14 cellular contexts compared by ENCODE assay signal in the genomic region with DNA sequence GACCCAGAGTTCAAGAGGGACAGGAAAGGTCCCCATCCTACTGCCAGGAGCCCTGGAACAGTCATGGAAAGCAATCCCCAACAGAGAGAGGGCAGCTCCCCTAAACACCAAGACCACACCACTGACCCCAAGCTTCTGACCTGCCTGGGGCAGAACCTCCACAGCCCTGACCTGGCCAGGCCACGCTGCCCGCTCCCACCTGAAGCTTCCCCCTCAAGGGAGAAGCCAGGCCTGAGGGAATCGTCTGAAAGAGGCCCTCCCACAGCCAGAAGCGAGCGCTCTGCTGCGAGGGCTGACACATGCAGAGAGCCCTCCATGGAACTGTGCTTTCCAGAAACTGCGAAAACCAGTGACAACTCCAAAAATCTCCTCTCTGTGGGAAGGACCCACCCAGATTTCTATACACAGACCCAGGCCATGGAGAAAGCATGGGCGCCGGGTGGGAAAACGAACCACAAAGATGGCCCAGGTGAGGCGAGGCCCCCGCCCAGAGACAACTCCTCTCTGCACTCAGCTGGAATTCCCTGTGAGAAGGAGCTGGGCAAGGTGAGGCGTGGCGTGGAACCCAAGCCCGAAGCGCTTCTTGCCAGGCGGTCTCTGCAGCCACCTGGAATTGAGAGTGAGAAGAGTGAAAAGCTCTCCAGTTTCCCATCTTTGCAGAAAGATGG. TPM values are rescaled to one million over a fixed set of nuclear protein-coding genes. Genes with fewer than 3 reads are reported as not detected.
DNase-seq lines count a peak whose midpoint lies in the region; ATAC-seq and TF ChIP-seq lines count a peak whose summit lies in the region.
"Had no signal": no experiment of that assay in that cellular context is flagged by ENCODE, and none has a peak within 500 bp of the region (broad histone marks: within the 10 kb centered on the region; RNA-seq: fewer than 3 reads in every experiment).

No MANE protein-coding gene starts in this region.

- CTCF ChIA-PET in activated CD8-positive, alpha-beta T cell treated with anti-CD3 and anti-CD28 coated beads, Interleukin-2, amount 10 ng/mL, durations not matched to agents 7 days and 5 days (lab: Charles Lee) = interaction anchor here (0.8 to 18.0 kb wide), 7 partner anchors 9 to 1088 kb away, joined by 3 to 441 read pairs (median 3); no protein-coding TSS in a partner anchor

- H3K9me3 ChIP-seq in right cardiac atrium (ENCODE audit: control insufficient read depth, low read length) (no peaks in the 10 kb centered on the region), upper lobe of right lung (no peaks in the 10 kb centered on the region)
- H3K9me3 ChIP-seq: psoas muscle had no signal

- H3K36me3 ChIP-seq in upper lobe of right lung = peaks cover 60% of the 10 kb centered on the region

- H3K27me3 Mint-ChIP-seq in activated CD8-positive, alpha-beta T cell treated with anti-CD3 and anti-CD28 coated beads, Interleukin-2, amount 10 ng/mL, durations not matched to agents 7 days and 5 days (ENCODE audit: low read depth) = no peaks in the 10 kb centered on the region
- no peaks in the 10 kb centered on the region for H3K27me3 Mint-ChIP-seq in memory B cell

- no peak overlapping the region for H3K27ac ChIP-seq in right cardiac atrium (ENCODE audit: low read length)
- H3K27ac ChIP-seq in upper lobe of right lung = peak overlapping the region; percentile 95
- H3K27ac ChIP-seq: BLaER1 treated with 17β-estradiol and CSF1 and Interleukin-3, amounts not matched to agents 10 nM and 100 nM had no signal

- peaks cover 62% of the 10 kb centered on the region for H3K36me3 Mint-ChIP-seq in activated CD8-positive, alpha-beta T cell treated with anti-CD3 and anti-CD28 coated beads, Interleukin-2, amount 10 ng/mL, durations not matched to agents 7 days and 5 days (ENCODE audit: low read depth)
- no peaks in the 10 kb centered on the region for H3K36me3 Mint-ChIP-seq in memory B cell

- intact Hi-C loops in right cardiac atrium (cut with DNase I) (loop anchor here in 2 of 4 donors (2.0 to 5.0 kb wide), 2 partner anchors 42 kb away; no protein-coding TSS in a partner anchor), left cardiac atrium (cut with DNase I) (no loop called here), upper lobe of right lung (cut with DNase I) (no loop called here)

- H3K27ac Mint-ChIP-seq in activated CD8-positive, alpha-beta T cell treated with anti-CD3 and anti-CD28 coated beads, Interleukin-2, amount 10 ng/mL, durations not matched to agents 7 days and 5 days = peak overlapping the region; percentile 99
- peak overlapping the region; percentile 88 for H3K27ac Mint-ChIP-seq in memory B cell

- TF ChIP-seq CTCF in upper lobe of right lung (IDR thresholded peaks at IDR 0.05) = no peak

- H3K9me3 Mint-ChIP-seq in activated CD8-positive, alpha-beta T cell treated with anti-CD3 and anti-CD28 coated beads, Interleukin-2, amount 10 ng/mL, durations not matched to agents 7 days and 5 days (ENCODE audit: insufficient read depth) = no peaks in the 10 kb centered on the region
- H3K9me3 Mint-ChIP-seq in memory B cell = no peaks in the 10 kb centered on the region

- DNase-seq in right cardiac atrium (peak in 2 of 3 donors; percentile 44 to 47), left cardiac atrium (no peak), memory B cell (ENCODE audit: low spot score in 2 of 2) (no peak), upper lobe of right lung (peak; percentile 60), SHP77 (lab: John Stamatoyannopoulos, UW) (no peak), NCI-H524 (lab: John Stamatoyannopoulos, UW) (no peak)
- DNase-seq in activated CD8-positive, alpha-beta T cell treated with anti-CD3 and anti-CD28 coated beads, Interleukin-2, amount 10 ng/mL, durations not matched to agents 7 days and 5 days = no peak
- DNase-seq: IMR-90, NCI-H146, NCI-H510A had no signal

- no peaks in the 10 kb centered on the region for H3K4me1 ChIP-seq in right cardiac atrium (ENCODE audit: control insufficient read depth, insufficient read depth, low read length)
- peaks cover 9% of the 10 kb centered on the region for H3K4me1 ChIP-seq in upper lobe of right lung
- H3K4me1 ChIP-seq: BLaER1 treated with 17β-estradiol and CSF1 and Interleukin-3, amounts not matched to agents 10 nM and 100 nM; psoas muscle had no signal

- 95% methylated on average over 17 of the region's 17 CpGs for WGBS in right cardiac atrium

- ATAC-seq in right cardiac atrium (no peak), left cardiac atrium (no peak), memory B cell (ENCODE audit: low read depth) (no peak), upper lobe of right lung (no peak), HG03095 (IDR thresholded peaks at IDR 0.05; ENCODE audit: unreplicated experiment) (no peak)
- no peak for ATAC-seq in activated CD8-positive, alpha-beta T cell treated with anti-CD3 and anti-CD28 coated beads, Interleukin-2, amount 10 ng/mL, durations not matched to agents 7 days and 5 days

- POLR2A ChIA-PET in activated CD8-positive, alpha-beta T cell treated with anti-CD3 and anti-CD28 coated beads, Interleukin-2, amount 10 ng/mL, durations not matched to agents 7 days and 5 days (lab: Charles Lee) = interaction anchor here (1.1 to 7.5 kb wide), 6 partner anchors 16 to 160 kb away, joined by 3 to 177 read pairs (median 18); partner anchors contain the start of gene CD180

- H3K4me3 Mint-ChIP-seq in activated CD8-positive, alpha-beta T cell treated with anti-CD3 and anti-CD28 coated beads, Interleukin-2, amount 10 ng/mL, durations not matched to agents 7 days and 5 days = peak overlapping the region; percentile 90
- H3K4me3 Mint-ChIP-seq in memory B cell = peak overlapping the region; percentile 8

- H3K27me3 ChIP-seq in right cardiac atrium (ENCODE audit: control insufficient read depth, insufficient read depth) (no peaks in the 10 kb centered on the region), upper lobe of right lung (no peaks in the 10 kb centered on the region)
- H3K27me3 ChIP-seq: BLaER1 treated with 17β-estradiol and CSF1 and Interleukin-3, amounts not matched to agents 10 nM and 100 nM had no signal

- H3K4me1 Mint-ChIP-seq in activated CD8-positive, alpha-beta T cell treated with anti-CD3 and anti-CD28 coated beads, Interleukin-2, amount 10 ng/mL, durations not matched to agents 7 days and 5 days (ENCODE audit: low read depth) = peaks cover 75% of the 10 kb centered on the region
- H3K4me1 Mint-ChIP-seq in memory B cell = peaks cover 12% of the 10 kb centered on the region

- no peak overlapping the region for H3K4me3 ChIP-seq in right cardiac atrium (ENCODE audit: low read length)
- peak overlapping the region; percentile 39 for H3K4me3 ChIP-seq in upper lobe of right lung
- H3K4me3 ChIP-seq: BLaER1 treated with 17β-estradiol and CSF1 and Interleukin-3, amounts not matched to agents 10 nM and 100 nM had no signal

RNA-seq across cellular contexts. Expression of gene CD180, which starts 31.6 kb away (rescaled TPM):
- total RNA-seq in right cardiac atrium (1 to 10 TPM in 2 of 4 donors, under 1 TPM in 2; 0.48 to 1.4 (median 0.88) TPM), left cardiac atrium (1 to 10 TPM in 1 of 2 donors, under 1 TPM in 1; 0.68 to 1.6 TPM), upper lobe of right lung (3.0 TPM)
- 0.11 TPM for polyA plus RNA-seq in right cardiac atrium
- total RNA-seq in activated CD8-positive, alpha-beta T cell treated with anti-CD3 and anti-CD28 coated beads, Interleukin-2, amount 10 ng/mL, durations not matched to agents 7 days and 5 days = not detected
- total RNA-seq: fibroblast of villous mesenchyme, IMR-90 had no signal
- polyA plus RNA-seq: IMR-90 had no signal

Comparison
In these comparisons a context has a peak if more than half of its experiments do, and no peak if none do; other contexts are left out.
1. DNase-seq: peak in right cardiac atrium (2 of 3) and upper lobe of right lung (single experiment); none in left cardiac atrium (single experiment), activated CD8-positive, alpha-beta T cell treated with anti-CD3 and anti-CD28 coated beads, Interleukin-2, amount 10 ng/mL, durations not matched to agents 7 days and 5 days (single experiment), memory B cell (0 of 2), SHP77 (0 of 2) and NCI-H524 (0 of 2).